In genomic region chr2:176409671-176410070, GRCh38 we compare ENCODE assay signal across 22 cellular contexts.
"Had no signal": no experiment of that assay in that cellular context is flagged by ENCODE, and none has a peak within 500 bp of the region (broad histone marks: within the 10 kb centered on the region; RNA-seq: fewer than 3 reads in every experiment).

No MANE protein-coding gene starts in this region.

- H3K36me3 ChIP-seq: esophagus muscularis mucosa, gastroesophageal sphincter, left ventricle myocardium inferior, lower lobe of right lung, neural progenitor cell, right lobe of liver, suprapubic skin, transverse colon had no signal

- H3K27me3 ChIP-seq: esophagus muscularis mucosa, gastroesophageal sphincter, neural progenitor cell, right lobe of liver, transverse colon had no signal

- ATAC-seq: effector memory CD8-positive, alpha-beta T cell; gastroesophageal sphincter; lower lobe of right lung; natural killer cell; psoas muscle; right lobe of liver; stimulated activated effector memory CD8-positive, alpha-beta T cell treated with anti-CD3 and anti-CD28 coated beads, Interleukin-12 subunit alpha, Interleukin-12 subunit beta, amount 100 ng/mL, for 72 hours; stimulated activated naive CD8-positive, alpha-beta T cell treated with anti-CD3 and anti-CD28 coated beads, Interleukin-15, Interleukin-2, amounts not matched to agents 100 U/mL and 50 U/mL, for 24 hours had no signal

- H3K4me1 ChIP-seq: esophagus muscularis mucosa, gastroesophageal sphincter, left ventricle myocardium inferior, lower lobe of right lung, neural progenitor cell, parathyroid adenoma, psoas muscle, right lobe of liver, suprapubic skin, transverse colon had no signal

- H3K4me2 ChIP-seq: neural progenitor cell had no signal

- H3K79me2 ChIP-seq: parathyroid adenoma had no signal

- DNase-seq: cerebellar nuclear complex; effector memory CD8-positive, alpha-beta T cell; glutamatergic neuron; immature natural killer cell; left ventricle myocardium inferior; lower lobe of right lung; natural killer cell; nucleus accumbens; psoas muscle; retina; right lobe of liver; stimulated activated CD4-positive, alpha-beta T cell treated with anti-CD3 and anti-CD28 coated beads, Interleukin-4, amount 100 ng/mL, for 1 hour; stimulated activated CD8-positive, alpha-beta memory T cell treated with anti-CD3 and anti-CD28 coated beads, Interleukin-4, amount 100 ng/mL, for 48 hours; stimulated activated naive CD8-positive, alpha-beta T cell treated with anti-CD3 and anti-CD28 coated beads, Interleukin-15, Interleukin-2, amounts not matched to agents 100 U/mL and 50 U/mL, for 24 hours; transverse colon had no signal

- H3K27ac ChIP-seq: epithelial cell of prostate, esophagus muscularis mucosa, gastroesophageal sphincter, left ventricle myocardium inferior, lower lobe of right lung, neural progenitor cell, parathyroid adenoma, psoas muscle, right lobe of liver, suprapubic skin, transverse colon had no signal

- H3K9ac ChIP-seq: neural progenitor cell, parathyroid adenoma had no signal

- H3K4me3 ChIP-seq: esophagus muscularis mucosa, gastroesophageal sphincter, left ventricle myocardium inferior, lower lobe of right lung, neural progenitor cell, psoas muscle, right lobe of liver, suprapubic skin, transverse colon had no signal

- H2AFZ ChIP-seq: neural progenitor cell, parathyroid adenoma had no signal

- H3K9me3 ChIP-seq: esophagus muscularis mucosa, gastroesophageal sphincter, left ventricle myocardium inferior, lower lobe of right lung, psoas muscle, right lobe of liver, suprapubic skin, transverse colon had no signal
